In genomic region chr4:40331937-40332336, GRCh38 we compare ENCODE assay signal across 42 cellular contexts. TPM values are rescaled to one million over a fixed set of nuclear protein-coding genes. Genes with fewer than 3 reads are reported as not detected.
"Had no signal": no experiment of that assay in that cellular context is flagged by ENCODE, and none has a peak within 500 bp of the region (broad histone marks: within the 10 kb centered on the region; RNA-seq: fewer than 3 reads in every experiment).

No MANE protein-coding gene starts in this region.

- H3K4me3 ChIP-seq: adrenal gland, ascending aorta, body of pancreas, breast epithelium, cardiac muscle cell had no signal

- FAIRE-seq: astrocyte, bronchial epithelial cell had no signal

- DNase-seq: activated effector memory CD4-positive, alpha-beta T cell treated with anti-CD3 and anti-CD28 coated beads, Interleukin-2, amount 50 U/mL, for 16 hours; activated effector memory CD4-positive, alpha-beta T cell treated with Interleukin-2 at 50 U/mL for 16 hours; activated gamma-delta T cell; activated gamma-delta T cell treated with Interleukin-2 at 50 U/mL for 16 hours; activated naive CD4-positive, alpha-beta T cell; activated naive CD4-positive, alpha-beta T cell treated with anti-CD3 and anti-CD28 coated beads for 36 hours; activated naive CD4-positive, alpha-beta T cell treated with anti-CD3 and anti-CD28 coated beads, Interleukin-2, amount 10 ng/mL, durations not matched to agents 7 days and 5 days; activated naive CD4-positive, alpha-beta T cell treated with anti-CD3 and anti-CD28 coated beads, Interleukin-2, amount 50 U/mL, for 16 hours; activated naive CD4-positive, alpha-beta T cell treated with Interleukin-2 at 50 U/mL for 16 hours; activated naive CD8-positive, alpha-beta T cell treated with anti-CD3 and anti-CD28 coated beads for 36 hours; activated naive CD8-positive, alpha-beta T cell treated with anti-CD3 and anti-CD28 coated beads, Interleukin-2, amount 10 ng/mL, durations not matched to agents 7 days and 5 days; activated naive CD8-positive, alpha-beta T cell treated with anti-CD3 and anti-CD28 coated beads, Interleukin-2, amount 50 U/mL, for 24 hours; activated T-cell treated with anti-CD3 and anti-CD28 coated beads, Interleukin-2, amount 50 U/mL, for 1 hour; activated T-cell treated with anti-CD3 and anti-CD28 coated beads, Interleukin-2, amount 50 U/mL, for 24 hours; activated T-cell treated with anti-CD3 and anti-CD28 coated beads, Interleukin-2, amount 50 U/mL, for 4 hours; activated T-cell treated with anti-CD3 and anti-CD28 coated beads, Interleukin-2, amount 50 U/mL, for 48 hours; activated T-cell treated with anti-CD3 and anti-CD28 coated beads, Interleukin-2, amount 50 U/mL, for 72 hours; amniotic stem cell; amygdala; anterior cingulate cortex; aorta; body of pancreas; brain microvascular endothelial cell; central memory CD4-positive, alpha-beta T cell; cerebellar nuclear complex had no signal

- H3K27me3 Mint-ChIP-seq: activated naive CD4-positive, alpha-beta T cell treated with anti-CD3 and anti-CD28 coated beads, Interleukin-2, amount 50 U/mL, for 24 hours; activated naive CD8-positive, alpha-beta T cell; activated naive CD8-positive, alpha-beta T cell treated with anti-CD3 and anti-CD28 coated beads for 36 hours; activated T-cell treated with anti-CD3 and anti-CD28 coated beads, Interleukin-2, amount 50 U/mL, for 24 hours had no signal

- ATAC-seq: activated naive CD4-positive, alpha-beta T cell treated with anti-CD3 and anti-CD28 coated beads, Interleukin-2, amount 50 U/mL, for 72 hours; activated naive CD8-positive, alpha-beta T cell treated with anti-CD3 and anti-CD28 coated beads, Interleukin-2, amount 50 U/mL, for 24 hours; activated T-cell treated with anti-CD3 and anti-CD28 coated beads, Interleukin-2, amount 50 U/mL, for 4 hours; activated T-cell treated with anti-CD3 and anti-CD28 coated beads, Interleukin-2, amount 50 U/mL, for 72 hours; activated T-helper 17 cell treated with anti-CD3 and anti-CD28 coated beads, Interleukin-2, amount 50 U/mL, for 72 hours; body of pancreas had no signal

- H3K9me3 ChIP-seq: adrenal gland, ascending aorta, body of pancreas, breast epithelium had no signal

- H3K9me3 Mint-ChIP-seq: activated naive CD4-positive, alpha-beta T cell treated with anti-CD3 and anti-CD28 coated beads for 36 hours; activated naive CD4-positive, alpha-beta T cell treated with anti-CD3 and anti-CD28 coated beads, Interleukin-2, amount 50 U/mL, for 24 hours; activated naive CD8-positive, alpha-beta T cell treated with anti-CD3 and anti-CD28 coated beads for 36 hours; activated naive CD8-positive, alpha-beta T cell treated with anti-CD3 and anti-CD28 coated beads, Interleukin-2, amount 10 ng/mL, durations not matched to agents 7 days and 5 days; activated naive CD8-positive, alpha-beta T cell treated with anti-CD3 and anti-CD28 coated beads, Interleukin-2, amount 50 U/mL, for 24 hours; activated T-cell treated with anti-CD3 and anti-CD28 coated beads, Interleukin-2, amount 50 U/mL, for 24 hours; activated T-cell treated with anti-CD3 and anti-CD28 coated beads, Interleukin-2, amount 50 U/mL, for 4 hours; activated T-cell treated with anti-CD3 and anti-CD28 coated beads, Interleukin-2, amount 50 U/mL, for 72 hours; activated T-helper 17 cell treated with anti-CD3 and anti-CD28 coated beads, Interleukin-2, amount 50 U/mL, for 72 hours; activated T-helper 2 cell treated with anti-CD3 and anti-CD28 coated beads, Interferon-gamma antibody, Interleukin-2, Interleukin-4, amounts not matched to agents 10 μg/mL and 5 μg/mL and 100 μg/mL, durations not matched to agents 14 hours and 24 hours and 36 hours; central memory CD8-positive, alpha-beta T cell had no signal

- H3K4me3 Mint-ChIP-seq: activated naive CD4-positive, alpha-beta T cell treated with anti-CD3 and anti-CD28 coated beads for 36 hours; activated naive CD4-positive, alpha-beta T cell treated with anti-CD3 and anti-CD28 coated beads, Interleukin-2, amount 10 ng/mL, durations not matched to agents 7 days and 5 days; activated naive CD4-positive, alpha-beta T cell treated with anti-CD3 and anti-CD28 coated beads, Interleukin-2, amount 50 U/mL, for 24 hours; activated naive CD8-positive, alpha-beta T cell; activated naive CD8-positive, alpha-beta T cell treated with anti-CD3 and anti-CD28 coated beads for 36 hours; activated naive CD8-positive, alpha-beta T cell treated with anti-CD3 and anti-CD28 coated beads, Interleukin-2, amount 10 ng/mL, durations not matched to agents 7 days and 5 days; activated naive CD8-positive, alpha-beta T cell treated with anti-CD3 and anti-CD28 coated beads, Interleukin-2, amount 50 U/mL, for 24 hours; activated T-cell treated with anti-CD3 and anti-CD28 coated beads, Interleukin-2, amount 50 U/mL, for 24 hours; activated T-cell treated with anti-CD3 and anti-CD28 coated beads, Interleukin-2, amount 50 U/mL, for 4 hours; activated T-cell treated with anti-CD3 and anti-CD28 coated beads, Interleukin-2, amount 50 U/mL, for 72 hours; activated T-helper 1 cell treated with anti-CD3 and anti-CD28 coated beads, Interleukin-12 subunit alpha, Interleukin-12 subunit beta, Interleukin-2, Interleukin-4 antibody, amounts not matched to agents 30 ng/mL and 10 ng/mL and 1 ng/mL, durations not matched to agents 14 hours and 24 hours and 36 hours; activated T-helper 17 cell treated with anti-CD3 and anti-CD28 coated beads, Interleukin-2, amount 50 U/mL, for 72 hours; brain; central memory CD8-positive, alpha-beta T cell had no signal

- H3K36me3 Mint-ChIP-seq: activated naive CD4-positive, alpha-beta T cell treated with anti-CD3 and anti-CD28 coated beads, Interleukin-2, amount 50 U/mL, for 24 hours; activated naive CD4-positive, alpha-beta T cell treated with anti-CD3 and anti-CD28 coated beads, Interleukin-2, amount 50 U/mL, for 72 hours; activated naive CD8-positive, alpha-beta T cell; activated naive CD8-positive, alpha-beta T cell treated with anti-CD3 and anti-CD28 coated beads for 36 hours; brain had no signal

- H3K27ac Mint-ChIP-seq: activated naive CD4-positive, alpha-beta T cell treated with anti-CD3 and anti-CD28 coated beads for 36 hours; activated naive CD4-positive, alpha-beta T cell treated with anti-CD3 and anti-CD28 coated beads, Interleukin-2, amount 10 ng/mL, durations not matched to agents 7 days and 5 days; activated naive CD4-positive, alpha-beta T cell treated with anti-CD3 and anti-CD28 coated beads, Interleukin-2, amount 50 U/mL, for 24 hours; activated naive CD4-positive, alpha-beta T cell treated with anti-CD3 and anti-CD28 coated beads, Interleukin-2, amount 50 U/mL, for 72 hours; activated naive CD8-positive, alpha-beta T cell; activated naive CD8-positive, alpha-beta T cell treated with anti-CD3 and anti-CD28 coated beads for 36 hours; activated naive CD8-positive, alpha-beta T cell treated with anti-CD3 and anti-CD28 coated beads, Interleukin-2, amount 10 ng/mL, durations not matched to agents 7 days and 5 days; activated naive CD8-positive, alpha-beta T cell treated with anti-CD3 and anti-CD28 coated beads, Interleukin-2, amount 50 U/mL, for 24 hours; activated T-cell treated with anti-CD3 and anti-CD28 coated beads, Interleukin-2, amount 50 U/mL, for 24 hours; activated T-cell treated with anti-CD3 and anti-CD28 coated beads, Interleukin-2, amount 50 U/mL, for 72 hours; activated T-helper 1 cell treated with anti-CD3 and anti-CD28 coated beads, Interleukin-12 subunit alpha, Interleukin-12 subunit beta, Interleukin-2, Interleukin-4 antibody, amounts not matched to agents 30 ng/mL and 10 ng/mL and 1 ng/mL, durations not matched to agents 14 hours and 24 hours and 36 hours; activated T-helper 17 cell treated with anti-CD3 and anti-CD28 coated beads, Interleukin-2, amount 50 U/mL, for 72 hours; activated T-helper 2 cell treated with anti-CD3 and anti-CD28 coated beads, Interferon-gamma antibody, Interleukin-2, Interleukin-4, amounts not matched to agents 10 μg/mL and 5 μg/mL and 100 μg/mL, durations not matched to agents 14 hours and 24 hours and 36 hours had no signal

- H3K27me3 ChIP-seq: adrenal gland, ascending aorta, body of pancreas, brain microvascular endothelial cell, breast epithelium, cardiac muscle cell had no signal

- H3K4me1 Mint-ChIP-seq: activated naive CD8-positive, alpha-beta T cell treated with anti-CD3 and anti-CD28 coated beads for 36 hours; activated naive CD8-positive, alpha-beta T cell treated with anti-CD3 and anti-CD28 coated beads, Interleukin-2, amount 50 U/mL, for 24 hours; activated T-helper 17 cell treated with anti-CD3 and anti-CD28 coated beads, Interleukin-2, amount 50 U/mL, for 72 hours; central memory CD8-positive, alpha-beta T cell had no signal

- H3K27ac ChIP-seq: adrenal gland, ascending aorta, body of pancreas, brain microvascular endothelial cell, breast epithelium, cardiac muscle cell had no signal

- H3K4me1 ChIP-seq: adrenal gland, ascending aorta, breast epithelium had no signal

- H3K36me3 ChIP-seq: adrenal gland, ascending aorta, brain microvascular endothelial cell, breast epithelium, cardiac muscle cell had no signal

RNA-seq across cellular contexts. Expression of gene CHRNA9, which starts 3.2 kb away (rescaled TPM):
- total RNA-seq: activated naive CD4-positive, alpha-beta T cell treated with anti-CD3 and anti-CD28 coated beads for 36 hours; activated naive CD4-positive, alpha-beta T cell treated with anti-CD3 and anti-CD28 coated beads, Interleukin-2, amount 50 U/mL, for 72 hours; activated T-cell treated with anti-CD3 and anti-CD28 coated beads, Interleukin-2, amount 50 U/mL, for 4 hours; activated T-cell treated with anti-CD3 and anti-CD28 coated beads, Interleukin-2, amount 50 U/mL, for 72 hours; activated T-helper 1 cell treated with anti-CD3 and anti-CD28 coated beads, Interleukin-12 subunit alpha, Interleukin-12 subunit beta, Interleukin-2, Interleukin-4 antibody, amounts not matched to agents 30 ng/mL and 10 ng/mL and 1 ng/mL, durations not matched to agents 14 hours and 24 hours and 36 hours; activated T-helper 17 cell treated with anti-CD3 and anti-CD28 coated beads, Interleukin-2, amount 50 U/mL, for 72 hours; activated T-helper 2 cell treated with anti-CD3 and anti-CD28 coated beads, Interferon-gamma antibody, Interleukin-2, Interleukin-4, amounts not matched to agents 10 μg/mL and 5 μg/mL and 100 μg/mL, durations not matched to agents 14 hours and 24 hours and 36 hours; adrenal gland; aorta; ascending aorta; body of pancreas; breast epithelium; cardiac muscle cell; cardiac septum; cerebellum had no signal
- polyA plus RNA-seq: adipose tissue, adrenal gland, aorta, cardiac muscle cell had no signal
